Comparison of ENCODE assay signal across 17 cellular contexts in genomic region chr2:10984418-10985130, GRCh38.
"Had no signal": no experiment of that assay in that cellular context is flagged by ENCODE, and none has a peak within 500 bp of the region (broad histone marks: within the 10 kb centered on the region; RNA-seq: fewer than 3 reads in every experiment).

No MANE protein-coding gene starts in this region.

- H3K4me1 ChIP-seq: breast epithelium had no signal

- H3K9me3 ChIP-seq: breast epithelium, thyroid gland, vagina had no signal

- H3K27me3 Mint-ChIP-seq: activated CD4-positive, alpha-beta T cell treated with anti-CD3 and anti-CD28 coated beads, Interleukin-2, amount 10 ng/mL, durations not matched to agents 7 days and 5 days; activated T-cell treated with anti-CD3 and anti-CD28 coated beads, Interleukin-2, amount 50 U/mL, for 24 hours had no signal

- H3K27ac ChIP-seq: breast epithelium, thyroid gland, vagina had no signal

- H3K4me1 Mint-ChIP-seq: activated CD4-positive, alpha-beta T cell treated with anti-CD3 and anti-CD28 coated beads, Interleukin-2, amount 10 ng/mL, durations not matched to agents 7 days and 5 days; natural killer cell had no signal

- H3K27me3 ChIP-seq: breast epithelium, thyroid gland, vagina had no signal

- H3K27ac Mint-ChIP-seq: activated CD4-positive, alpha-beta T cell treated with anti-CD3 and anti-CD28 coated beads, Interleukin-2, amount 10 ng/mL, durations not matched to agents 7 days and 5 days; activated CD8-positive, alpha-beta T cell treated with anti-CD3 and anti-CD28 coated beads, Interleukin-2, amount 10 ng/mL, durations not matched to agents 7 days and 5 days; activated naive CD4-positive, alpha-beta T cell treated with anti-CD3 and anti-CD28 coated beads for 36 hours; activated T-cell treated with anti-CD3 and anti-CD28 coated beads, Interleukin-2, amount 50 U/mL, for 24 hours; natural killer cell had no signal

- H3K4me3 ChIP-seq: breast epithelium, thyroid gland, vagina had no signal

- DNase-seq: activated CD4-positive, alpha-beta T cell treated with anti-CD3 and anti-CD28 coated beads, Interleukin-2, amount 10 ng/mL, durations not matched to agents 7 days and 5 days; activated CD4-positive, CD25-positive, alpha-beta regulatory T cell; activated CD8-positive, alpha-beta T cell treated with anti-CD3 and anti-CD28 coated beads, Interleukin-2, amount 10 ng/mL, durations not matched to agents 7 days and 5 days; activated naive CD4-positive, alpha-beta T cell treated with anti-CD3 and anti-CD28 coated beads for 36 hours; activated T-cell treated with anti-CD3 and anti-CD28 coated beads, Interleukin-2, amount 50 U/mL, for 24 hours; cerebellar nuclear complex; effector CD4-positive, alpha-beta T cell; hypothalamus; natural killer cell; nucleus accumbens; stimulated activated CD4-positive, alpha-beta T cell treated with anti-CD3 and anti-CD28 coated beads, Interleukin-12 subunit alpha, Interleukin-12 subunit beta, amount 100 ng/mL, for 4 hours; stimulated activated CD4-positive, alpha-beta T cell treated with anti-CD3 and anti-CD28 coated beads, Interleukin-1b, Interleukin-23, amount 100 ng/mL, for 48 hours; stimulated activated CD8-positive, alpha-beta memory T cell treated with anti-CD3 and anti-CD28 coated beads, Interleukin-4, amount 100 ng/mL, for 48 hours; stimulated activated naive CD4-positive, alpha-beta T cell had no signal

- H3K36me3 ChIP-seq: breast epithelium, thyroid gland, vagina had no signal

- H3K9me3 Mint-ChIP-seq: activated CD4-positive, alpha-beta T cell treated with anti-CD3 and anti-CD28 coated beads, Interleukin-2, amount 10 ng/mL, durations not matched to agents 7 days and 5 days; activated naive CD4-positive, alpha-beta T cell treated with anti-CD3 and anti-CD28 coated beads for 36 hours; activated T-cell treated with anti-CD3 and anti-CD28 coated beads, Interleukin-2, amount 50 U/mL, for 24 hours; natural killer cell had no signal

- ATAC-seq: activated CD8-positive, alpha-beta T cell treated with anti-CD3 and anti-CD28 coated beads, Interleukin-2, amount 10 ng/mL, durations not matched to agents 7 days and 5 days; natural killer cell had no signal

- H3K4me3 Mint-ChIP-seq: activated CD4-positive, alpha-beta T cell treated with anti-CD3 and anti-CD28 coated beads, Interleukin-2, amount 10 ng/mL, durations not matched to agents 7 days and 5 days; activated CD8-positive, alpha-beta T cell treated with anti-CD3 and anti-CD28 coated beads, Interleukin-2, amount 10 ng/mL, durations not matched to agents 7 days and 5 days; activated naive CD4-positive, alpha-beta T cell treated with anti-CD3 and anti-CD28 coated beads for 36 hours; activated T-cell treated with anti-CD3 and anti-CD28 coated beads, Interleukin-2, amount 50 U/mL, for 24 hours; natural killer cell had no signal

- H3K36me3 Mint-ChIP-seq: natural killer cell had no signal
